Comparison of ENCODE assay signal across 1 cellular context in the genomic region with DNA sequence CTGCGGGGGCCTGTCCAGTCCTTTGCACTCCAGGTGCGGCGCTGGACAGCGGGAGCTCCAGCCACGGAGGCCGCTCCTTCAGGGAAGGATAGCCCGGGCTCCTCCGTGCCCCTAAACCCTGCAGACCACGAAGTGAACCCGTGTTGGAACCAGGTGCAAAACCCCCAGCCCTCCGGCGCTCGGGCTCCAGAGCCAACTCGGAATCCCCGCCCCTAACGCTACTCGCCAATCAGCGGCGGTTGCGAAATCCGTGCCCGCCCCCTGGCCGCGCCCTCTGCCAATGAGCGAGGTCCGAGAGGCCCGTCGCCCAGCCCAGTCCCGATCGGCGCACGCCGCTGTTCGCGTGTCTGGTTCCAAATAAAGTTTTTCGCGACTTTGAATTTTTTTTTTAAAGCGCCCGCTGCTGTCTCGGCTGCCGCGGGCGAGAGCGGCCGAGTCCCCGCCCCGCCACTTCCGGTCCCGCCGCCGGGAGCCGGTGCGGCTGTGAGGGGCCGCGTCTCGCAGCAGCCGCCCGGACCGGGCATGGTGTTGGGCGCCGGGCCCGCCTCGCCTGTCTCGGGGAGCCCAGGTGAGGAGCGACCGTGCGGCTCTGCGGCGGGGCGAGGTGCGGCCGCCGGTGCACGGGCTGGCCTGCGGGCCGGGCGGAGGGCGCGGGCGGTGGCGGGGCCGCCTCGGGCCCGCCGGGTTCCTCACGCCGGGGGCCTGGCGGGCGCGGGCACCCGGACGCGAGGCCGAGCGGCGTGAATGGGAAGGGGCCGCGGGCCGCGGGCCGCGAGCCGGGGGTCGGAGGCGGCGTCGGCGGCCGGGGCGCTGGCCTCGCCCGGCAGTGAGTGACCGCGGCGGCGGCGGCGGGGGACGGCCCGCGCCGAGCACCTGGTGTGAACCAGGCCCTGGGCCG.
TF ChIP-seq lines count a peak whose summit lies in the region.

A gene with protein sequence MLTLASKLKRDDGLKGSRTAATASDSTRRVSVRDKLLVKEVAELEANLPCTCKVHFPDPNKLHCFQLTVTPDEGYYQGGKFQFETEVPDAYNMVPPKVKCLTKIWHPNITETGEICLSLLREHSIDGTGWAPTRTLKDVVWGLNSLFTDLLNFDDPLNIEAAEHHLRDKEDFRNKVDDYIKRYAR (plus strand): TSS at position 450 of the 898 bp plus-strand sequence. CDS start 6,094 bp downstream, outside the sequence.

TF ChIP-seq in WTC11, 78 proteins besides CTCF, POLR2A, EP300 and RAD21 (continued from another document and continues in another):
- TF ChIP-seq, protein P1, sequence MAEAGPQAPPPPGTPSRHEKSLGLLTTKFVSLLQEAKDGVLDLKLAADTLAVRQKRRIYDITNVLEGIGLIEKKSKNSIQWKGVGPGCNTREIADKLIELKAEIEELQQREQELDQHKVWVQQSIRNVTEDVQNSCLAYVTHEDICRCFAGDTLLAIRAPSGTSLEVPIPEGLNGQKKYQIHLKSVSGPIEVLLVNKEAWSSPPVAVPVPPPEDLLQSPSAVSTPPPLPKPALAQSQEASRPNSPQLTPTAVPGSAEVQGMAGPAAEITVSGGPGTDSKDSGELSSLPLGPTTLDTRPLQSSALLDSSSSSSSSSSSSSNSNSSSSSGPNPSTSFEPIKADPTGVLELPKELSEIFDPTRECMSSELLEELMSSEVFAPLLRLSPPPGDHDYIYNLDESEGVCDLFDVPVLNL (CRISPR knock-in tag; IDR thresholded peaks at IDR 0.05; ENCODE audit: borderline replicate concordance, low read depth), result no peak
- TF ChIP-seq, protein P2, sequence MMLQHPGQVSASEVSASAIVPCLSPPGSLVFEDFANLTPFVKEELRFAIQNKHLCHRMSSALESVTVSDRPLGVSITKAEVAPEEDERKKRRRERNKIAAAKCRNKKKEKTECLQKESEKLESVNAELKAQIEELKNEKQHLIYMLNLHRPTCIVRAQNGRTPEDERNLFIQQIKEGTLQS (CRISPR knock-in tag; conservative IDR thresholded peaks at IDR 0.05), result no peak
- TF ChIP-seq, protein P3, sequence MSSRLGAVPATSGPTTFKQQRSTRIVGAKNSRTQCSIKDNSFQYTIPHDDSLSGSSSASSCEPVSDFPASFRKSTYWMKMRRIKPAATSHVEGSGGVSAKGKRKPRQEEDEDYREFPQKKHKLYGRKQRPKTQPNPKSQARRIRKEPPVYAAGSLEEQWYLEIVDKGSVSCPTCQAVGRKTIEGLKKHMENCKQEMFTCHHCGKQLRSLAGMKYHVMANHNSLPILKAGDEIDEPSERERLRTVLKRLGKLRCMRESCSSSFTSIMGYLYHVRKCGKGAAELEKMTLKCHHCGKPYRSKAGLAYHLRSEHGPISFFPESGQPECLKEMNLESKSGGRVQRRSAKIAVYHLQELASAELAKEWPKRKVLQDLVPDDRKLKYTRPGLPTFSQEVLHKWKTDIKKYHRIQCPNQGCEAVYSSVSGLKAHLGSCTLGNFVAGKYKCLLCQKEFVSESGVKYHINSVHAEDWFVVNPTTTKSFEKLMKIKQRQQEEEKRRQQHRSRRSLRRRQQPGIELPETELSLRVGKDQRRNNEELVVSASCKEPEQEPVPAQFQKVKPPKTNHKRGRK (CRISPR knock-in tag; IDR thresholded peaks at IDR 0.05; ENCODE audit: borderline replicate concordance), result no peak
- TF ChIP-seq, protein P4, sequence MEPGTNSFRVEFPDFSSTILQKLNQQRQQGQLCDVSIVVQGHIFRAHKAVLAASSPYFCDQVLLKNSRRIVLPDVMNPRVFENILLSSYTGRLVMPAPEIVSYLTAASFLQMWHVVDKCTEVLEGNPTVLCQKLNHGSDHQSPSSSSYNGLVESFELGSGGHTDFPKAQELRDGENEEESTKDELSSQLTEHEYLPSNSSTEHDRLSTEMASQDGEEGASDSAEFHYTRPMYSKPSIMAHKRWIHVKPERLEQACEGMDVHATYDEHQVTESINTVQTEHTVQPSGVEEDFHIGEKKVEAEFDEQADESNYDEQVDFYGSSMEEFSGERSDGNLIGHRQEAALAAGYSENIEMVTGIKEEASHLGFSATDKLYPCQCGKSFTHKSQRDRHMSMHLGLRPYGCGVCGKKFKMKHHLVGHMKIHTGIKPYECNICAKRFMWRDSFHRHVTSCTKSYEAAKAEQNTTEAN (CRISPR knock-in tag; IDR thresholded peaks at IDR 0.05), result no peak; the same call in none of the 2 replicates
- TF ChIP-seq, protein P5, sequence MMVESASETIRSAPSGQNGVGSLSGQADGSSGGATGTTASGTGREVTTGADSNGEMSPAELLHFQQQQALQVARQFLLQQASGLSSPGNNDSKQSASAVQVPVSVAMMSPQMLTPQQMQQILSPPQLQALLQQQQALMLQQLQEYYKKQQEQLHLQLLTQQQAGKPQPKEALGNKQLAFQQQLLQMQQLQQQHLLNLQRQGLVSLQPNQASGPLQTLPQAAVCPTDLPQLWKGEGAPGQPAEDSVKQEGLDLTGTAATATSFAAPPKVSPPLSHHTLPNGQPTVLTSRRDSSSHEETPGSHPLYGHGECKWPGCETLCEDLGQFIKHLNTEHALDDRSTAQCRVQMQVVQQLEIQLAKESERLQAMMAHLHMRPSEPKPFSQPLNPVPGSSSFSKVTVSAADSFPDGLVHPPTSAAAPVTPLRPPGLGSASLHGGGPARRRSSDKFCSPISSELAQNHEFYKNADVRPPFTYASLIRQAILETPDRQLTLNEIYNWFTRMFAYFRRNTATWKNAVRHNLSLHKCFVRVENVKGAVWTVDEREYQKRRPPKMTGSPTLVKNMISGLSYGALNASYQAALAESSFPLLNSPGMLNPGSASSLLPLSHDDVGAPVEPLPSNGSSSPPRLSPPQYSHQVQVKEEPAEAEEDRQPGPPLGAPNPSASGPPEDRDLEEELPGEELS (CRISPR knock-in tag; IDR thresholded peaks at IDR 0.05), result peak; percentile 36; the same call in 1 of the 2 replicates
- TF ChIP-seq GTF2I (CRISPR knock-in tag; conservative IDR thresholded peaks at IDR 0.05) (no peak), ATF1 (CRISPR knock-in tag; IDR thresholded peaks at IDR 0.05) (no peak), NFE2L1 (CRISPR knock-in tag; IDR thresholded peaks at IDR 0.05) (no peak), NR1H2 (CRISPR knock-in tag; IDR thresholded peaks at IDR 0.05) (no peak), ZNF138 (CRISPR knock-in tag; conservative IDR thresholded peaks at IDR 0.05) (0 out of 2 replicates have a peak, but pooled peaks have one; percentile 51), ZNF317 (CRISPR knock-in tag; IDR thresholded peaks at IDR 0.05; ENCODE audit: borderline replicate concordance, low read depth) (no peak), HMGA2 (CRISPR knock-in tag; IDR thresholded peaks at IDR 0.05) (0 out of 2 replicates have a peak, but pooled peaks have one; percentile 32), GABPB1 (CRISPR knock-in tag; IDR thresholded peaks at IDR 0.05) (peak; percentile 78), RELA (CRISPR knock-in tag; IDR thresholded peaks at IDR 0.05; ENCODE audit: borderline replicate concordance) (no peak), ETV6 (CRISPR knock-in tag; IDR thresholded peaks at IDR 0.05) (peak; percentile 61; the same call in 1 of the 2 replicates), ZNF263 (CRISPR knock-in tag; IDR thresholded peaks at IDR 0.05; ENCODE audit: low read depth) (no peak)
- TF ChIP-seq, protein P6, sequence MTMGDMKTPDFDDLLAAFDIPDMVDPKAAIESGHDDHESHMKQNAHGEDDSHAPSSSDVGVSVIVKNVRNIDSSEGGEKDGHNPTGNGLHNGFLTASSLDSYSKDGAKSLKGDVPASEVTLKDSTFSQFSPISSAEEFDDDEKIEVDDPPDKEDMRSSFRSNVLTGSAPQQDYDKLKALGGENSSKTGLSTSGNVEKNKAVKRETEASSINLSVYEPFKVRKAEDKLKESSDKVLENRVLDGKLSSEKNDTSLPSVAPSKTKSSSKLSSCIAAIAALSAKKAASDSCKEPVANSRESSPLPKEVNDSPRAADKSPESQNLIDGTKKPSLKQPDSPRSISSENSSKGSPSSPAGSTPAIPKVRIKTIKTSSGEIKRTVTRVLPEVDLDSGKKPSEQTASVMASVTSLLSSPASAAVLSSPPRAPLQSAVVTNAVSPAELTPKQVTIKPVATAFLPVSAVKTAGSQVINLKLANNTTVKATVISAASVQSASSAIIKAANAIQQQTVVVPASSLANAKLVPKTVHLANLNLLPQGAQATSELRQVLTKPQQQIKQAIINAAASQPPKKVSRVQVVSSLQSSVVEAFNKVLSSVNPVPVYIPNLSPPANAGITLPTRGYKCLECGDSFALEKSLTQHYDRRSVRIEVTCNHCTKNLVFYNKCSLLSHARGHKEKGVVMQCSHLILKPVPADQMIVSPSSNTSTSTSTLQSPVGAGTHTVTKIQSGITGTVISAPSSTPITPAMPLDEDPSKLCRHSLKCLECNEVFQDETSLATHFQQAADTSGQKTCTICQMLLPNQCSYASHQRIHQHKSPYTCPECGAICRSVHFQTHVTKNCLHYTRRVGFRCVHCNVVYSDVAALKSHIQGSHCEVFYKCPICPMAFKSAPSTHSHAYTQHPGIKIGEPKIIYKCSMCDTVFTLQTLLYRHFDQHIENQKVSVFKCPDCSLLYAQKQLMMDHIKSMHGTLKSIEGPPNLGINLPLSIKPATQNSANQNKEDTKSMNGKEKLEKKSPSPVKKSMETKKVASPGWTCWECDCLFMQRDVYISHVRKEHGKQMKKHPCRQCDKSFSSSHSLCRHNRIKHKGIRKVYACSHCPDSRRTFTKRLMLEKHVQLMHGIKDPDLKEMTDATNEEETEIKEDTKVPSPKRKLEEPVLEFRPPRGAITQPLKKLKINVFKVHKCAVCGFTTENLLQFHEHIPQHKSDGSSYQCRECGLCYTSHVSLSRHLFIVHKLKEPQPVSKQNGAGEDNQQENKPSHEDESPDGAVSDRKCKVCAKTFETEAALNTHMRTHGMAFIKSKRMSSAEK (CRISPR knock-in tag; IDR thresholded peaks at IDR 0.05; ENCODE audit: borderline replicate concordance), result no peak
- TF ChIP-seq, protein P7, sequence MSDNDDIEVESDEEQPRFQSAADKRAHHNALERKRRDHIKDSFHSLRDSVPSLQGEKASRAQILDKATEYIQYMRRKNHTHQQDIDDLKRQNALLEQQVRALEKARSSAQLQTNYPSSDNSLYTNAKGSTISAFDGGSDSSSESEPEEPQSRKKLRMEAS (CRISPR knock-in tag; IDR thresholded peaks at IDR 0.05), result peak; percentile 57
- TF ChIP-seq, protein P8, sequence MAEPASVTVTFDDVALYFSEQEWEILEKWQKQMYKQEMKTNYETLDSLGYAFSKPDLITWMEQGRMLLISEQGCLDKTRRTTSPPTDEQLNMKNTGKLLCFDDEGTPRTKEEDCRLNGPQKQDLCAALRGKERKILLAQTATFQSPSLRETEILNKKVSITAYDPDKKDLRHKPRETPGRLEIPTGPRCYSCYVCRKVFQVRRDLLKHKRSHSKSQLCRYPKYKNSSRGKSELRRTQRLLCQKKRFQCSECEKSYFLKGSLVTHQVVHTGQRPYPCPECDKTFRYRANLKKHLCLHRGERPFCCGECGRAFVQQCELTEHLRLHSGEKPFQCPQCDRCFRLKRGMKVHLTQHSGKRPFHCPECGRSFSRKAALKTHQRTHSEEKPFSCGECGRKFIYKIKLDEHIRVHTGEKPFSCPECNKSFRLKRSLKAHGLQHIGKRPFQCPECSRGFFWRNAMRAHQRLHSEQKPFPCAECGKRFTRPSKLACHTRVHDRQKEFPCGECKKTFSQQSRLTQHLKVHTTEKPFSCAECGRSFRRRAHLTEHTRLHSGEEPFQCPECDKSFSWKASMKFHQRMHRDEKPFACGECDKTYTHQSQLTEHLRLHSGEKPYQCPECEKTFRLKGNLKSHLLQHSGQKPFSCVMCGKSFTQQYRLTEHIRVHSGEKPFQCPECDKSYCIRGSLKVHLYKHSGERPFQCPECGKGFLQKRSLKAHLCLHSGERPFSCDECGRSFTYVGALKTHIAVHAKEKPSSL (CRISPR knock-in tag; conservative IDR thresholded peaks at IDR 0.05), result no peak
- TF ChIP-seq, protein P9, sequence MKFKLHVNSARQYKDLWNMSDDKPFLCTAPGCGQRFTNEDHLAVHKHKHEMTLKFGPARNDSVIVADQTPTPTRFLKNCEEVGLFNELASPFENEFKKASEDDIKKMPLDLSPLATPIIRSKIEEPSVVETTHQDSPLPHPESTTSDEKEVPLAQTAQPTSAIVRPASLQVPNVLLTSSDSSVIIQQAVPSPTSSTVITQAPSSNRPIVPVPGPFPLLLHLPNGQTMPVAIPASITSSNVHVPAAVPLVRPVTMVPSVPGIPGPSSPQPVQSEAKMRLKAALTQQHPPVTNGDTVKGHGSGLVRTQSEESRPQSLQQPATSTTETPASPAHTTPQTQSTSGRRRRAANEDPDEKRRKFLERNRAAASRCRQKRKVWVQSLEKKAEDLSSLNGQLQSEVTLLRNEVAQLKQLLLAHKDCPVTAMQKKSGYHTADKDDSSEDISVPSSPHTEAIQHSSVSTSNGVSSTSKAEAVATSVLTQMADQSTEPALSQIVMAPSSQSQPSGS (CRISPR knock-in tag; IDR thresholded peaks at IDR 0.05; ENCODE audit: borderline replicate concordance, low read depth), result no peak
- TF ChIP-seq, protein P10, sequence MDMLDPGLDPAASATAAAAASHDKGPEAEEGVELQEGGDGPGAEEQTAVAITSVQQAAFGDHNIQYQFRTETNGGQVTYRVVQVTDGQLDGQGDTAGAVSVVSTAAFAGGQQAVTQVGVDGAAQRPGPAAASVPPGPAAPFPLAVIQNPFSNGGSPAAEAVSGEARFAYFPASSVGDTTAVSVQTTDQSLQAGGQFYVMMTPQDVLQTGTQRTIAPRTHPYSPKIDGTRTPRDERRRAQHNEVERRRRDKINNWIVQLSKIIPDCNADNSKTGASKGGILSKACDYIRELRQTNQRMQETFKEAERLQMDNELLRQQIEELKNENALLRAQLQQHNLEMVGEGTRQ (CRISPR knock-in tag; IDR thresholded peaks at IDR 0.05), result no peak
- TF ChIP-seq, protein P11, sequence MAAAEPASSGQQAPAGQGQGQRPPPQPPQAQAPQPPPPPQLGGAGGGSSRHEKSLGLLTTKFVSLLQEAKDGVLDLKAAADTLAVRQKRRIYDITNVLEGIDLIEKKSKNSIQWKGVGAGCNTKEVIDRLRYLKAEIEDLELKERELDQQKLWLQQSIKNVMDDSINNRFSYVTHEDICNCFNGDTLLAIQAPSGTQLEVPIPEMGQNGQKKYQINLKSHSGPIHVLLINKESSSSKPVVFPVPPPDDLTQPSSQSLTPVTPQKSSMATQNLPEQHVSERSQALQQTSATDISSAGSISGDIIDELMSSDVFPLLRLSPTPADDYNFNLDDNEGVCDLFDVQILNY (CRISPR knock-in tag; IDR thresholded peaks at IDR 0.05), result peak; percentile 72; the same call in 1 of the 2 replicates
- TF ChIP-seq, protein P12, sequence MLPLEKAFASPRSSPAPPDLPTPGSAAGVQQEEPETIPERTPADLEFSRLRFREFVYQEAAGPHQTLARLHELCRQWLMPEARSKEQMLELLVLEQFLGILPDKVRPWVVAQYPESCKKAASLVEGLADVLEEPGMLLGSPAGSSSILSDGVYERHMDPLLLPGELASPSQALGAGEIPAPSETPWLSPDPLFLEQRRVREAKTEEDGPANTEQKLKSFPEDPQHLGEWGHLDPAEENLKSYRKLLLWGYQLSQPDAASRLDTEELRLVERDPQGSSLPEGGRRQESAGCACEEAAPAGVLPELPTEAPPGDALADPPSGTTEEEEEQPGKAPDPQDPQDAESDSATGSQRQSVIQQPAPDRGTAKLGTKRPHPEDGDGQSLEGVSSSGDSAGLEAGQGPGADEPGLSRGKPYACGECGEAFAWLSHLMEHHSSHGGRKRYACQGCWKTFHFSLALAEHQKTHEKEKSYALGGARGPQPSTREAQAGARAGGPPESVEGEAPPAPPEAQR (CRISPR knock-in tag; IDR thresholded peaks at IDR 0.05), result no peak
- TF ChIP-seq, protein P13, sequence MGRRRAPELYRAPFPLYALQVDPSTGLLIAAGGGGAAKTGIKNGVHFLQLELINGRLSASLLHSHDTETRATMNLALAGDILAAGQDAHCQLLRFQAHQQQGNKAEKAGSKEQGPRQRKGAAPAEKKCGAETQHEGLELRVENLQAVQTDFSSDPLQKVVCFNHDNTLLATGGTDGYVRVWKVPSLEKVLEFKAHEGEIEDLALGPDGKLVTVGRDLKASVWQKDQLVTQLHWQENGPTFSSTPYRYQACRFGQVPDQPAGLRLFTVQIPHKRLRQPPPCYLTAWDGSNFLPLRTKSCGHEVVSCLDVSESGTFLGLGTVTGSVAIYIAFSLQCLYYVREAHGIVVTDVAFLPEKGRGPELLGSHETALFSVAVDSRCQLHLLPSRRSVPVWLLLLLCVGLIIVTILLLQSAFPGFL (CRISPR knock-in tag; IDR thresholded peaks at IDR 0.05; ENCODE audit: borderline replicate concordance), result no peak
